In the genomic region with DNA sequence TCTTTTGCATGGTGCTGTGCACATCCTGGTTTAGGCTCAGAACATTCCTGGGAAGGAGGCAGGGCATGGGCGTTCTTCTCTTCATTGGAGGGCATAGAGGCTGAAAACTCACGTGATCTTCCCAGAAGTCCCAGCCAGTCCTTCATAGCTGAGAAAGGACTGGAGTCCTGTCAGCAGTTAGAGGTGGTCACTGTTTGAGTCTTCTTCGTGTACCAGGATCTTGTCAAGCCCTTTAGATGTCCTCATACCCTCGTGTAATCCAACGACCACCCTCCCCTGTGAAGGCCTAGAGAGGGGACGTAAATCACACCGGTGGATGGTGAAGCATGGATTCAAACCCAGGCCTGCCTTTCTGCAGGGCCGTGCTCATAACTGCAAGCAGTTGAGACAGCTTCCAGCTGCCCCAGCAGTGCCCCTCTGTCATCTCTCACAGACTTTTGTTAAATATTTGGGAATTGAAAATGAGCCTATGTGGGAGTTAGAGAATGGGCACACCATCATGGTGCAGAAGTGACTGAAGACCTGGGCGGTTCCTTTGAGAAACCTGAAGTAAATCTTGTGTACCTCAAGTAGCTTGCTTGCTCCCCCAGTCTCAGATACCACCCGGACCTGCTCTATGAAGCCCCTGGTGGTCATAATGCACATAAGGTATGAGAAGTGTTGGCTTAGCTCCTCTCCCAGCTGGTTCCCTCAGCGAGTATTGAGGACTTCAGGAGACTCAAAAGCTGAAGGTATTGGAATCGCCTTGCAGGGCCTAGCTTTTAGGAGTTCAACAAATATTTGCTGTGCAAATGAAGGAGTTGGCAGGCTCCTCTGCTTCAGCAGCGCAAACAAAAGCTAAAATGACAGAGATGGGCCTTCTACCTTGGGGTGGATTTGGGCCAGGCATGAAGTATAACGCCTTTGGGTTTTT, we compare ENCODE assay signal across 8 cellular contexts. TPM values are rescaled to one million over a fixed set of nuclear protein-coding genes. Genes with fewer than 3 reads are reported as not detected.
DNase-seq lines count a peak whose midpoint lies in the region; ATAC-seq and TF ChIP-seq lines count a peak whose summit lies in the region.

No MANE protein-coding gene starts in this region.

- intact Hi-C loops in uterus (cut with DNase I; ENCODE audit: low total_unique reads), result no loop called here

- H3K27ac Mint-ChIP-seq in memory B cell, result no peak overlapping the region
- H3K27ac Mint-ChIP-seq in stimulated activated naive CD8-positive, alpha-beta T cell treated with anti-CD3 and anti-CD28 coated beads, Interleukin-15, Interleukin-2, amounts not matched to agents 100 ng/mL and 50 ng/mL, for 24 hours, result no peak overlapping the region

- H3K9me3 ChIP-seq in HUES64 (ENCODE audit: insufficient read depth, low read depth, low read length) (peaks cover 7% of the 10 kb centered on the region; the same call in 1 of the 2 replicates), uterus (no peaks in the 10 kb centered on the region)

- peak overlapping the region; percentile 70 for H3K4me3 ChIP-seq in HUES64 (ENCODE audit: low read length)
- peak overlapping the region; percentile 76 for H3K4me3 ChIP-seq in brain microvascular endothelial cell (ENCODE audit: low read depth, low read length)
- no peak overlapping the region for H3K4me3 ChIP-seq in uterus

- TF ChIP-seq CTCF in brain microvascular endothelial cell (IDR thresholded peaks at IDR 0.05; ENCODE audit: low read depth, low read length, missing control alignments) (peak; percentile 75), uterus (IDR thresholded peaks at IDR 0.05) (peak in 1 of 4 experiments; percentile 5)

- DNase-seq in GDM1 (lab: John Stamatoyannopoulos, UW) (peak; percentile 55), SW480 (ENCODE audit: low spot score) (peak; percentile 74), brain microvascular endothelial cell (no peak), memory B cell (ENCODE audit: low spot score in 2 of 2) (peak; percentile 23 to 30), uterus (no peak), GM03348 (ENCODE audit: low spot score) (no peak)

- peak; percentile 61 for ATAC-seq in memory B cell (ENCODE audit: low read depth)

- no peaks in the 10 kb centered on the region for H3K9me3 Mint-ChIP-seq in memory B cell
- peaks cover 4% of the 10 kb centered on the region for H3K9me3 Mint-ChIP-seq in stimulated activated naive CD8-positive, alpha-beta T cell treated with anti-CD3 and anti-CD28 coated beads, Interleukin-15, Interleukin-2, amounts not matched to agents 100 ng/mL and 50 ng/mL, for 24 hours

- peaks cover 10% of the 10 kb centered on the region for H3K4me1 Mint-ChIP-seq in memory B cell
- H3K4me1 Mint-ChIP-seq in stimulated activated naive CD8-positive, alpha-beta T cell treated with anti-CD3 and anti-CD28 coated beads, Interleukin-15, Interleukin-2, amounts not matched to agents 100 ng/mL and 50 ng/mL, for 24 hours (ENCODE audit: low read depth), result peaks cover 23% of the 10 kb centered on the region

- peaks cover 1% of the 10 kb centered on the region for H3K36me3 Mint-ChIP-seq in memory B cell
- H3K36me3 Mint-ChIP-seq in stimulated activated naive CD8-positive, alpha-beta T cell treated with anti-CD3 and anti-CD28 coated beads, Interleukin-15, Interleukin-2, amounts not matched to agents 100 ng/mL and 50 ng/mL, for 24 hours (ENCODE audit: low read depth), result peaks cover 9% of the 10 kb centered on the region

- H3K4me3 Mint-ChIP-seq in memory B cell, result peak overlapping the region; percentile 79
- peak overlapping the region; percentile 85 for H3K4me3 Mint-ChIP-seq in stimulated activated naive CD8-positive, alpha-beta T cell treated with anti-CD3 and anti-CD28 coated beads, Interleukin-15, Interleukin-2, amounts not matched to agents 100 ng/mL and 50 ng/mL, for 24 hours

- TF ChIP-seq POLR2A in uterus (IDR thresholded peaks at IDR 0.05), result no peak

- in situ Hi-C loops in brain microvascular endothelial cell (cut with HindIII; ENCODE audit: low pct_ligation_motif_present, low sequenced_read_pairs), result no loop called here

- peaks cover 2% of the 10 kb centered on the region for H3K27me3 Mint-ChIP-seq in memory B cell
- peaks cover 14% of the 10 kb centered on the region for H3K27me3 Mint-ChIP-seq in stimulated activated naive CD8-positive, alpha-beta T cell treated with anti-CD3 and anti-CD28 coated beads, Interleukin-15, Interleukin-2, amounts not matched to agents 100 ng/mL and 50 ng/mL, for 24 hours

- 79% methylated on average over 14 of the region's 14 CpGs for WGBS in HUES64

- H3K27me3 ChIP-seq in HUES64 (ENCODE audit: insufficient read depth, low read length) (peaks cover 42% of the 10 kb centered on the region), brain microvascular endothelial cell (replicated peaks) (no peaks in the 10 kb centered on the region), uterus (no peaks in the 10 kb centered on the region)

- H3K9ac ChIP-seq in HUES64 (ENCODE audit: low read depth, low read length), result no peak overlapping the region

- H3K27ac ChIP-seq in HUES64 (ENCODE audit: low read depth, low read length), result no peak overlapping the region
- H3K27ac ChIP-seq in brain microvascular endothelial cell, result no peak overlapping the region
- no peak overlapping the region for H3K27ac ChIP-seq in uterus

- H3K36me3 ChIP-seq in HUES64 (ENCODE audit: insufficient read depth, low read length) (no peaks in the 10 kb centered on the region), brain microvascular endothelial cell (replicated peaks) (no peaks in the 10 kb centered on the region), uterus (no peaks in the 10 kb centered on the region)

- H3K4me1 ChIP-seq in HUES64 (ENCODE audit: insufficient read depth, low read length) (peaks cover 9% of the 10 kb centered on the region), uterus (no peaks in the 10 kb centered on the region)

RNA-seq across cellular contexts. Expression of a gene that starts 1.4 kb away (rescaled TPM):
- 6.5 TPM for polyA plus RNA-seq in HUES64 (2013, experiment 1 of 2)
- polyA plus RNA-seq in HUES64 (2013, experiment 2 of 2), result 8.4 TPM
- total RNA-seq in uterus, result 1 to 10 TPM; 1.5 to 4.7 (median 2.5) TPM

Comparison
In these comparisons a context has a peak if more than half of its experiments do, and no peak if none do; other contexts are left out.
1. DNase-seq: peak in GDM1 (single experiment), SW480 (single experiment) and memory B cell (2 of 2); none in brain microvascular endothelial cell (single experiment), uterus (0 of 2) and GM03348 (single experiment).
2. H3K4me3 ChIP-seq: peak in HUES64 (single experiment) and brain microvascular endothelial cell (single experiment); none in uterus (0 of 2).